ENCODE assay signal across 16 cellular contexts in genomic region chr5:143228597-143229293, GRCh38.
DNase-seq lines count a peak whose midpoint lies in the region; ATAC-seq and TF ChIP-seq lines count a peak whose summit lies in the region.
"Had no signal": no experiment of that assay in that cellular context is flagged by ENCODE, and none has a peak within 500 bp of the region (broad histone marks: within the 10 kb centered on the region; RNA-seq: fewer than 3 reads in every experiment).

No MANE protein-coding gene starts in this region.

- no peaks in the 10 kb centered on the region for H3K9me3 Mint-ChIP-seq in CD4-positive, alpha-beta T cell
- H3K9me3 Mint-ChIP-seq in activated CD8-positive, alpha-beta T cell treated with anti-CD3 and anti-CD28 coated beads for 36 hours = no peaks in the 10 kb centered on the region
- no peaks in the 10 kb centered on the region for H3K9me3 Mint-ChIP-seq in immature natural killer cell
- H3K9me3 Mint-ChIP-seq: IgD-negative memory B cell had no signal

- no peak for TF ChIP-seq POLR2A in heart left ventricle (IDR thresholded peaks at IDR 0.05)

- H3K36me3 ChIP-seq in DOHH2 (ENCODE audit: control insufficient read depth, low read length) = no peaks in the 10 kb centered on the region
- peaks cover 0 to 13% (median 6%) of the 10 kb centered on the region in 9 donors for H3K36me3 ChIP-seq in heart left ventricle

- H3K27ac Mint-ChIP-seq in CD4-positive, alpha-beta T cell = peak overlapping the region; percentile 86
- H3K27ac Mint-ChIP-seq in activated CD8-positive, alpha-beta T cell treated with anti-CD3 and anti-CD28 coated beads for 36 hours = peak overlapping the region; percentile 92
- H3K27ac Mint-ChIP-seq in immature natural killer cell = peak overlapping the region; percentile 68 to 92 (median 85)

- no peaks in the 10 kb centered on the region for H3K27me3 ChIP-seq in CD4-positive, alpha-beta T cell (ENCODE audit: control insufficient read depth, insufficient read depth, low read length)
- H3K27me3 ChIP-seq in DOHH2 (ENCODE audit: control insufficient read depth, low read length) (no peaks in the 10 kb centered on the region), heart left ventricle (no peaks in the 10 kb centered on the region)
- H3K27me3 ChIP-seq: vagina had no signal

- H3K27ac ChIP-seq in CD4-positive, alpha-beta T cell (ENCODE audit: low read depth, low read length) = no peak overlapping the region
- peak overlapping the region; percentile 89 for H3K27ac ChIP-seq in DOHH2 (ENCODE audit: low read depth, low read length)
- no peak overlapping the region for H3K27ac ChIP-seq in heart left ventricle
- H3K27ac ChIP-seq: C4-2B had no signal

- WGBS in heart left ventricle, 4 donors = 88 to 93% (median 90%) methylated on average over 8 of the region's 8 CpGs

- no peak for ATAC-seq in CD4-positive, alpha-beta T cell (ENCODE audit: poor library complexity)
- ATAC-seq in activated CD8-positive, alpha-beta T cell treated with anti-CD3 and anti-CD28 coated beads for 36 hours = no peak
- no peak for ATAC-seq in omental fat pad (ENCODE audit: low FRiP score)
- ATAC-seq in heart left ventricle = no peak

- POLR2A ChIA-PET in CD4-positive, alpha-beta T cell (lab: Charles Lee) = interaction anchor here (0.5 to 1.7 kb wide), 6 partner anchors 8 to 176 kb away, joined by 3 to 6 read pairs (median 4); no protein-coding TSS in a partner anchor
- POLR2A ChIA-PET in activated CD8-positive, alpha-beta T cell treated with anti-CD3 and anti-CD28 coated beads for 36 hours (lab: Charles Lee) = interaction anchor here (1.4 kb wide), 1 partner anchor 12 kb away, joined by 4 read pairs; no protein-coding TSS in a partner anchor

- peaks cover 6% of the 10 kb centered on the region for H3F3A ChIP-seq in DOHH2 (ENCODE audit: control insufficient read depth, insufficient read depth)

- H3K4me1 ChIP-seq in DOHH2 (ENCODE audit: control insufficient read depth, low read length) (peaks cover 46% of the 10 kb centered on the region), heart left ventricle (peaks cover 0 to 25% (median 11%) of the 10 kb centered on the region in 12 donors)

- no peaks in the 10 kb centered on the region for H3K79me2 ChIP-seq in DOHH2 (ENCODE audit: control insufficient read depth, low read length)

- peak overlapping the region; percentile 68 for H3K4me3 ChIP-seq in DOHH2 (ENCODE audit: low read length)
- no peak overlapping the region for H3K4me3 ChIP-seq in heart left ventricle
- H3K4me3 ChIP-seq: vagina had no signal

- no peaks in the 10 kb centered on the region for H3K9me2 ChIP-seq in DOHH2 (replicated peaks; ENCODE audit: control insufficient read depth, low read length)

- no peaks in the 10 kb centered on the region for H3K27me3 Mint-ChIP-seq in CD4-positive, alpha-beta T cell
- H3K27me3 Mint-ChIP-seq in activated CD8-positive, alpha-beta T cell treated with anti-CD3 and anti-CD28 coated beads for 36 hours = no peaks in the 10 kb centered on the region
- H3K27me3 Mint-ChIP-seq in immature natural killer cell (ENCODE audit: low read depth in 3 of 3) = peaks cover 2 to 6% (median 6%) of the 10 kb centered on the region in 3 donors

- no peaks in the 10 kb centered on the region for H4K20me1 ChIP-seq in DOHH2 (ENCODE audit: control insufficient read depth, insufficient read depth, low read depth, low read length)

- no peak for DNase-seq in CD4-positive, alpha-beta T cell
- DNase-seq in activated CD8-positive, alpha-beta T cell treated with anti-CD3 and anti-CD28 coated beads for 36 hours = peak; percentile 80
- DNase-seq in immature natural killer cell = no peak
- no peak for DNase-seq in mesenteric fat pad (ENCODE audit: low spot score)
- no peak for DNase-seq in omental fat pad (ENCODE audit: low spot score)
- DNase-seq in heart left ventricle = no peak
- DNase-seq: anterior cingulate cortex, cortex of kidney, islet precursor cell, NCI-H1092 treated with DMSO at 0.1 percent for 48 hours, NCI-H2171 treated with DMSO at 0.1 percent for 48 hours, SIG-M5 had no signal

- CTCF ChIA-PET in CD4-positive, alpha-beta T cell (lab: Charles Lee) = interaction anchor here (0.9 to 1.7 kb wide), 2 partner anchors 175 to 226 kb away, joined by 3 to 5 read pairs; partner anchors contain the start of gene NR3C1
- CTCF ChIA-PET in activated CD8-positive, alpha-beta T cell treated with anti-CD3 and anti-CD28 coated beads for 36 hours (lab: Charles Lee) = interaction anchor here (0.9 to 1.5 kb wide), 4 partner anchors 10 to 176 kb away, joined by 3 to 5 read pairs (median 4); no protein-coding TSS in a partner anchor

- no peaks in the 10 kb centered on the region for H3K9me3 ChIP-seq in CD4-positive, alpha-beta T cell (ENCODE audit: control insufficient read depth, low read length)
- H3K9me3 ChIP-seq in DOHH2 (ENCODE audit: control insufficient read depth, insufficient read depth, low read length) = no peaks in the 10 kb centered on the region
- H3K9me3 ChIP-seq in heart left ventricle = no peaks in the 10 kb centered on the region
- H3K9me3 ChIP-seq: vagina had no signal

- peaks cover 35% of the 10 kb centered on the region for H3K4me1 Mint-ChIP-seq in CD4-positive, alpha-beta T cell (ENCODE audit: low read depth)
- peaks cover 28% of the 10 kb centered on the region for H3K4me1 Mint-ChIP-seq in activated CD8-positive, alpha-beta T cell treated with anti-CD3 and anti-CD28 coated beads for 36 hours (ENCODE audit: low read depth)
- H3K4me1 Mint-ChIP-seq in immature natural killer cell = peaks cover 45 to 46% of the 10 kb centered on the region in 2 donors

- H3K4me3 Mint-ChIP-seq in CD4-positive, alpha-beta T cell = peak overlapping the region; percentile 61
- H3K4me3 Mint-ChIP-seq in activated CD8-positive, alpha-beta T cell treated with anti-CD3 and anti-CD28 coated beads for 36 hours = peak overlapping the region; percentile 61
- peak overlapping the region in 3 of 5 donors; percentile 75 to 80 (median 79) for H3K4me3 Mint-ChIP-seq in immature natural killer cell
- H3K4me3 Mint-ChIP-seq: IgD-negative memory B cell had no signal

- H3K36me3 Mint-ChIP-seq in CD4-positive, alpha-beta T cell (ENCODE audit: low read depth) = no peaks in the 10 kb centered on the region
- peaks cover under 1% of the 10 kb centered on the region for H3K36me3 Mint-ChIP-seq in activated CD8-positive, alpha-beta T cell treated with anti-CD3 and anti-CD28 coated beads for 36 hours (ENCODE audit: low read depth)
- H3K36me3 Mint-ChIP-seq in immature natural killer cell = peaks cover 0 to 9% (median 4%) of the 10 kb centered on the region in 3 donors

- intact Hi-C loops in CD4-positive, alpha-beta T cell (cut with DNase I, micrococcal nuclease) = loop anchor here in 1 of 2 experiments (10.0 kb wide), 1 partner anchor 956 kb away; no protein-coding TSS in a partner anchor
- intact Hi-C loops in activated CD8-positive, alpha-beta T cell treated with anti-CD3 and anti-CD28 coated beads for 36 hours (cut with micrococcal nuclease) = loop anchor here (5.0 kb wide), 1 partner anchor 174 kb away; the partner anchor contains the start of gene NR3C1
- intact Hi-C loops in heart left ventricle (cut with DNase I) = loop anchor here in 2 of 10 donors (10.0 kb wide), 2 partner anchors 46 to 166 kb away; no protein-coding TSS in a partner anchor

- peak overlapping the region; percentile 84 for H3K4me2 ChIP-seq in DOHH2 (ENCODE audit: low read length)

- no peak for TF ChIP-seq CTCF in CD4-positive, alpha-beta T cell (IDR thresholded peaks at IDR 0.05)
- no peak for TF ChIP-seq CTCF in DOHH2 (IDR thresholded peaks at IDR 0.05; ENCODE audit: low read depth, low read length, poor library complexity, severe bottlenecking)
- TF ChIP-seq CTCF in activated CD8-positive, alpha-beta T cell treated with anti-CD3 and anti-CD28 coated beads for 36 hours (IDR thresholded peaks at IDR 0.05) = no peak
- no peak for TF ChIP-seq CTCF in omental fat pad (IDR thresholded peaks at IDR 0.05)
- no peak for TF ChIP-seq CTCF in heart left ventricle (IDR thresholded peaks at IDR 0.05)
